Comparison of ENCODE assay signal across 9 cellular contexts in genomic region chr5:14105717-14106435, GRCh38. TPM values are rescaled to one million over a fixed set of nuclear protein-coding genes. Genes with fewer than 3 reads are reported as not detected.
DNase-seq lines count a peak whose midpoint lies in the region; ATAC-seq and TF ChIP-seq lines count a peak whose summit lies in the region.
"Had no signal": no experiment of that assay in that cellular context is flagged by ENCODE, and none has a peak within 500 bp of the region (broad histone marks: within the 10 kb centered on the region; RNA-seq: fewer than 3 reads in every experiment).

No MANE protein-coding gene starts in this region.

- POLR2A ChIA-PET in PC-9 (lab: Charles Lee; ENCODE audit: unreplicated experiment) = interaction anchor here (0.6 to 1.1 kb wide), 6 partner anchors 34 to 563 kb away, joined by 4 to 23 read pairs (median 6); partner anchors contain the start of gene TRIO

- H2AFZ ChIP-seq in PC-9 (no peak overlapping the region), fibroblast of lung (ENCODE audit: low read length) (no peak overlapping the region)

- H3F3A ChIP-seq in PC-9 (ENCODE audit: insufficient read depth, low read depth) = peaks cover 8% of the 10 kb centered on the region; the same call in 1 of the 2 replicates

- DNase-seq in left cardiac atrium (peak; percentile 27), right cardiac atrium (no peak), PC-9 (peak; percentile 91), fibroblast of lung (ENCODE audit: low read depth in 2 of 2) (peak; percentile 73 to 96), OCI-M1 (lab: John Stamatoyannopoulos, UW) (no peak), activated gamma-delta T cell treated with Interleukin-2 at 50 U/mL for 16 hours (no peak)
- DNase-seq: activated CD8-positive, alpha-beta memory T cell treated with anti-CD3 and anti-CD28 coated beads for 24 hours had no signal

- no peak overlapping the region for H3K27ac ChIP-seq in right cardiac atrium (ENCODE audit: low read length)
- no peak overlapping the region for H3K27ac ChIP-seq in PC-9
- peak overlapping the region; percentile 50 for H3K27ac ChIP-seq in fibroblast of lung (ENCODE audit: insufficient read depth, low read length)

- WGBS in right cardiac atrium = 53% methylated on average over 2 of the region's 2 CpGs

- no peaks in the 10 kb centered on the region for H3K27me3 ChIP-seq in right cardiac atrium (ENCODE audit: control insufficient read depth, insufficient read depth)
- no peaks in the 10 kb centered on the region for H3K27me3 ChIP-seq in PC-9 (ENCODE audit: insufficient read depth, low read depth)
- H3K27me3 ChIP-seq in fibroblast of lung (ENCODE audit: control insufficient read depth, insufficient read depth, low read length) = no peaks in the 10 kb centered on the region

- no peaks in the 10 kb centered on the region for H3K9me2 ChIP-seq in PC-9 (ENCODE audit: insufficient read depth)

- no peaks in the 10 kb centered on the region for H3K79me2 ChIP-seq in PC-9 (ENCODE audit: low read depth)
- H3K79me2 ChIP-seq in fibroblast of lung (ENCODE audit: control insufficient read depth, insufficient read depth, low read length) = no peaks in the 10 kb centered on the region

- peaks cover 3% of the 10 kb centered on the region for H3K9me3 ChIP-seq in right cardiac atrium (ENCODE audit: control insufficient read depth, low read length)
- peaks cover 12% of the 10 kb centered on the region; the same call in 1 of the 2 replicates for H3K9me3 ChIP-seq in PC-9 (ENCODE audit: insufficient read depth, low read depth)
- H3K9me3 ChIP-seq in fibroblast of lung (ENCODE audit: control insufficient read depth, insufficient read depth, low read depth, low read length) = no peaks in the 10 kb centered on the region

- H3K36me3 ChIP-seq in PC-9 (ENCODE audit: low read depth) (no peaks in the 10 kb centered on the region), fibroblast of lung (ENCODE audit: control insufficient read depth, insufficient read depth, low read length) (no peaks in the 10 kb centered on the region)

- no peaks in the 10 kb centered on the region for H3K4me1 ChIP-seq in right cardiac atrium (ENCODE audit: control insufficient read depth, insufficient read depth, low read length)
- peaks cover 10% of the 10 kb centered on the region for H3K4me1 ChIP-seq in PC-9 (replicated peaks; ENCODE audit: insufficient read depth)
- peaks cover 5% of the 10 kb centered on the region for H3K4me1 ChIP-seq in fibroblast of lung (ENCODE audit: control insufficient read depth, extremely low read depth, insufficient read depth, low read length)

- H3K4me3 ChIP-seq in right cardiac atrium (ENCODE audit: low read length) (no peak overlapping the region), PC-9 (no peak overlapping the region), fibroblast of lung (replicated peaks in 1 of 4; ENCODE audit: control extremely low read depth in 1 of 4, insufficient read depth in 1 of 4, low read depth in 3 of 4, low read length in 4 of 4) (no peak overlapping the region)

- ATAC-seq in left cardiac atrium (no peak), right cardiac atrium (no peak), GM21528 (IDR thresholded peaks at IDR 0.05; ENCODE audit: low FRiP score, unreplicated experiment) (no peak)
- ATAC-seq in activated CD4-positive, CD25-positive, alpha-beta regulatory T cell treated with anti-CD3 and anti-CD28 coated beads, Interleukin-2, amount 50 U/mL, for 24 hours = no peak

- no TSS peak for BruUV-seq in PC-9 (replicated peaks; lab: Mats Ljungman, UMichigan)

- TF ChIP-seq CTCF in PC-9 (conservative IDR thresholded peaks at IDR 0.05) (no peak), fibroblast of lung (conservative IDR thresholded peaks at IDR 0.05 in 1 of 2, IDR thresholded peaks at IDR 0.05 in 1 of 2; ENCODE audit: low read depth in 1 of 2, low read length in 2 of 2) (no peak)

- no peak overlapping the region for H3K9ac ChIP-seq in fibroblast of lung (ENCODE audit: insufficient read depth, low read length)

- CTCF ChIA-PET in PC-9 (lab: Charles Lee) = interaction anchor here (0.7 to 1.6 kb wide), 2 partner anchors 94 to 165 kb away, joined by 5 to 13 read pairs; no protein-coding TSS in a partner anchor

- H4K20me1 ChIP-seq in PC-9 (ENCODE audit: insufficient read depth) (no peaks in the 10 kb centered on the region), fibroblast of lung (ENCODE audit: control insufficient read depth, extremely low read depth, insufficient read depth, low read length) (no peaks in the 10 kb centered on the region)

- intact Hi-C loops in left cardiac atrium (cut with DNase I) = loop anchor here (10.0 kb wide), 3 partner anchors 91 to 121 kb away; no protein-coding TSS in a partner anchor
- intact Hi-C loops in right cardiac atrium (cut with DNase I) = loop anchor here in 3 of 4 donors (5.0 to 10.0 kb wide), 2 partner anchors 111 to 166 kb away; no protein-coding TSS in a partner anchor
- intact Hi-C loops in PC-9 (cut with micrococcal nuclease; ENCODE audit: unreplicated experiment) = loop anchor here (1.0 kb wide), 1 partner anchor 118 kb away; no protein-coding TSS in a partner anchor

- H3K4me2 ChIP-seq in PC-9 (no peak overlapping the region), fibroblast of lung (ENCODE audit: extremely low read depth, insufficient read depth, low read length) (peak overlapping the region; percentile 20)

RNA-seq across cellular contexts. Expression of gene TRIO, which starts 37.3 kb away (rescaled TPM):
- total RNA-seq in left cardiac atrium (10 to 100 TPM; 50.4 to 60.8 TPM), right cardiac atrium (10 to 100 TPM; 46.6 to 66.0 (median 55.5) TPM), PC-9 (2021) (596 and 756 TPM in 2 replicates), fibroblast of lung (139 and 281 TPM in 2 replicates)
- polyA plus RNA-seq in right cardiac atrium (31.3 TPM), fibroblast of lung (120 and 134 TPM in 2 replicates)
- polyA plus RNA-seq in fibroblast of lung (2012) = 77.4 and 100 TPM in 2 replicates
- 721 and 815 TPM in 2 replicates for polyA minus RNA-seq in fibroblast of lung (ENCODE audit: low replicate concordance)

Comparison
In these comparisons a context has a peak if more than half of its experiments do, and no peak if none do; other contexts are left out.
1. DNase-seq: peak in left cardiac atrium (single experiment), PC-9 (2 of 2) and fibroblast of lung (2 of 2); none in right cardiac atrium (0 of 3), OCI-M1 (single experiment) and activated gamma-delta T cell treated with Interleukin-2 at 50 U/mL for 16 hours (single experiment).